In the genomic region with DNA sequence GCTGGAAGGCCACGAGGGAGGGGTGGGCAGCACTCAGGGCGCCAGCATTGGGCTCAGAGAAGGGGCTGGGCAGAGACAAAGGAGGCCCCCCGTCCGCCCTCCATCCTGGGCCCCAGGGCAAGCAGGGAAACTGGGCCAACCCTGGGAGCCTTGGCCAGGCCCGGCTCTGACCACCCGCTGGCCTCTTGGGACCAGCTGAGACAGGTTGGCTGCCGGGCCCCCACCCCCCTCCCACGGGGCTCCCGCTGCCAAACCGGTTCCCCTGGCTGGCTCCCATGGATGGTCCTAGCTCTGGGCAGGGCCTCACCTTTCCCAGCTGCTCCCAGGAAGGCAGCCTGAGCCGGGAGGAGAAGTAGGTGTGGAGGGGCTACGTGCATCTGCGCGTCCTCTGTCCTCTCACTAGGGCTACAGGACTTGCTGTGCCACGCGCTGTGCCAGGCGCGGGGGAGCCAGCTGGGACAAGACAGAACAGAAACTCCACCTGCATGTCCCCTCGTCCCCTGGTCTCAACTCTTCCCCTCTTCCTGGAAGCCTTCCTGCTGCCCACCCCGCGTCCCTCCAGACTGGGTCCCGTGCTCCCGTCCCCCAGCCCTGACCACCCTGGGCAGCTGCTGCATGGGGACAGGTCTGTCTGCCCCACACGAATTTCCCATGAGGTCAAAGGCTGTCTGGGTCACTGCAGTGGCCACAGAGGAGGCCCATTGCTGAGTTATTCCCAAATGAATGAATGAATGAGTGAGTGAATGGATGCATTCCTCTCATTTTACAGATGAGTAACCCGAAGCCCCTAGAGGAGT, we compare ENCODE assay signal across 13 cellular contexts. TPM values are rescaled to one million over a fixed set of nuclear protein-coding genes. Genes with fewer than 3 reads are reported as not detected.
A peak's percentile ranks its signal among the peaks of the same experiment; 100 is the strongest.
DNase-seq lines count a peak whose midpoint lies in the region; ATAC-seq, FAIRE-seq and TF ChIP-seq lines count a peak whose summit lies in the region.
"Had no signal": no experiment of that assay in that cellular context is flagged by ENCODE, and none has a peak within 500 bp of the region (broad histone marks: within the 10 kb centered on the region; RNA-seq: fewer than 3 reads in every experiment).

No MANE protein-coding gene starts in this region.

- peaks cover 12% of the 10 kb centered on the region for H3K79me1 ChIP-seq in H1 (ENCODE audit: low read depth, low read length)

- TF ChIP-seq POLR2A in A549 (IDR thresholded peaks at IDR 0.05; ENCODE audit: low read length): no peak
- TF ChIP-seq POLR2A in H1 (IDR thresholded peaks at IDR 0.05; ENCODE audit: control extremely low read depth in 1 of 2, low read depth in 2 of 2, low read length in 2 of 2): no peak
- no peak for TF ChIP-seq POLR2A in H54 (IDR thresholded peaks at IDR 0.05; ENCODE audit: low read depth, low read length)

- no peak overlapping the region for H4K91ac ChIP-seq in H1 (replicated peaks; ENCODE audit: insufficient read length, low read length)

- no peak for DNase-seq in A549 (ENCODE audit: low read depth in 1 of 2, low spot score in 1 of 2)
- no peak for DNase-seq in LNCaP clone FGC (ENCODE audit: low read depth)
- no peak for DNase-seq in H1 (ENCODE audit: low read depth in 1 of 2, low spot score in 2 of 2)
- peak; percentile 52 for DNase-seq in mucosa of gallbladder (ENCODE audit: low spot score)
- no peak for DNase-seq in natural killer cell
- DNase-seq in GM13977 (ENCODE audit: low spot score): no peak
- no peak for DNase-seq in GM10266 (ENCODE audit: extremely low spot score)
- DNase-seq in H54 (ENCODE audit: insufficient read length, low spot score): no peak
- DNase-seq: immature natural killer cell, NCI-H1048, T-helper 17 cell had no signal

- H3K9me3 ChIP-seq in A549 (no peaks in the 10 kb centered on the region), H1 (ENCODE audit: insufficient read depth in 2 of 2, low read depth in 1 of 2, low read length in 1 of 2) (no peaks in the 10 kb centered on the region)

- no peaks in the 10 kb centered on the region for H3K23me2 ChIP-seq in H1 (ENCODE audit: low read depth, low read length)

- TF ChIP-seq CTCF in A549 (IDR thresholded peaks at IDR 0.05): no peak
- no peak for TF ChIP-seq CTCF in LNCaP clone FGC (IDR thresholded peaks at IDR 0.05; ENCODE audit: control insufficient read depth, extremely low read depth, insufficient read depth)
- no peak for TF ChIP-seq CTCF in H1 (IDR thresholded peaks at IDR 0.05; ENCODE audit: control extremely low read depth in 1 of 3, insufficient read depth in 1 of 3, low read depth in 1 of 3, low read length in 3 of 3)
- TF ChIP-seq CTCF in natural killer cell (IDR thresholded peaks at IDR 0.05): no peak
- TF ChIP-seq CTCF in GM13977 (IDR thresholded peaks at IDR 0.05; ENCODE audit: extremely low read depth, insufficient read depth, missing control alignments): no peak
- TF ChIP-seq CTCF in GM10266 (IDR thresholded peaks at IDR 0.05; ENCODE audit: control insufficient read depth, insufficient read depth, low read depth, missing control alignments): no peak

- 86% methylated on average over 25 of the region's 25 CpGs for WGBS in A549 (ENCODE audit: missing lambda C conversion rate)
- 80% methylated on average over 17 of the region's 25 CpGs; no CpG with 5 or more reads in 1 of the 2 experiments for WGBS in H1 (ENCODE audit: extremely low coverage in 1 of 2, insufficient coverage in 1 of 2, insufficient read length in 1 of 2, insufficient replicate concordance in 2 of 2, low coverage in 1 of 2, low lambda C conversion rate in 2 of 2, missing lambda C conversion rate in 1 of 2), 2 experiments

- no peak overlapping the region for H3K9ac ChIP-seq in H1 (replicated peaks in 1 of 4; ENCODE audit: extremely low read depth in 1 of 4, low read depth in 3 of 4, low read length in 3 of 4)

- peak overlapping the region; percentile 54 for H2BK120ac ChIP-seq in H1 (replicated peaks; ENCODE audit: low read depth, low read length)

- H3K4me3 ChIP-seq in A549: no peak overlapping the region
- peak overlapping the region; percentile 58 for H3K4me3 ChIP-seq in LNCaP clone FGC (ENCODE audit: low read depth, low read length)
- no peak overlapping the region; a peak in 2 of 8 replicates for H3K4me3 ChIP-seq in H1 (ENCODE audit: extremely low read depth in 1 of 4, insufficient read depth in 2 of 4, low read depth in 3 of 4, low read length in 4 of 4)

- H2BK20ac ChIP-seq in H1 (ENCODE audit: low read length): no peak overlapping the region

- FAIRE-seq in A549 (lab: Jason Lieb, UNC) (no peak), H1 (lab: Jason Lieb, UNC) (no peak), H54 (lab: Jason Lieb, UNC) (no peak)
- FAIRE-seq: GM19239 had no signal

- POLR2A ChIA-PET in A549 (lab: Yijun Ruan, JAX): no interaction called here
- POLR2A ChIA-PET in H1 (lab: Charles Lee; ENCODE audit: partially characterized antibody): interaction anchor here (0.6 to 1.6 kb wide), 5 partner anchors 14 to 158 kb away, joined by 3 to 6 read pairs (median 4); no protein-coding TSS in a partner anchor

- H3K23ac ChIP-seq in H1 (ENCODE audit: insufficient read length): no peak overlapping the region

- H3K14ac ChIP-seq in H1 (ENCODE audit: insufficient read length): no peak overlapping the region

- peaks cover 0 to 11% of the 10 kb centered on the region in 2 experiments; a peak in 1 of 4 replicates for H3K79me2 ChIP-seq in H1 (ENCODE audit: control insufficient read depth in 1 of 2, insufficient read depth in 2 of 2, low read length in 2 of 2)

- H3K4ac ChIP-seq in H1 (replicated peaks; ENCODE audit: insufficient read length, low read depth, low read length): peak overlapping the region; percentile 59

- H3K27ac ChIP-seq in A549 (peak overlapping the region in 1 of 2 experiments; percentile 22; a peak in 2 of 6 replicates), H1 (ENCODE audit: low read depth, low read length) (0 out of 2 replicates have a peak overlapping the region, but pooled peaks have one; percentile 14)

- H3K4me1 Mint-ChIP-seq in natural killer cell: peaks cover 5 to 17% of the 10 kb centered on the region in 2 donors

- H3K18ac ChIP-seq in H1 (ENCODE audit: extremely low read depth, low read length): peak overlapping the region; percentile 64

- CTCF ChIA-PET in A549 (lab: Yijun Ruan, JAX): interaction anchor here (0.9 to 4.3 kb wide), 10 partner anchors 8 to 205 kb away, joined by 3 to 26 read pairs (median 6); no protein-coding TSS in a partner anchor
- CTCF ChIA-PET in H1 (lab: Charles Lee; ENCODE audit: partially characterized antibody): interaction anchor here (0.6 to 2.8 kb wide), 7 partner anchors 12 to 759 kb away, joined by 3 to 7 read pairs (median 6); no protein-coding TSS in a partner anchor

- peak overlapping the region; percentile 43; the same call in 1 of the 2 replicates for H4K8ac ChIP-seq in H1 (ENCODE audit: extremely low read depth, insufficient read depth, low read length)

- no peak overlapping the region for H3K56ac ChIP-seq in H1 (replicated peaks; ENCODE audit: insufficient read length, low read depth, low read length)

- no peaks in the 10 kb centered on the region for H3K27me3 Mint-ChIP-seq in natural killer cell (ENCODE audit: low read depth in 2 of 2)
- H3K27me3 Mint-ChIP-seq: T-helper 17 cell had no signal

- H3K4me3 Mint-ChIP-seq in natural killer cell: no peak overlapping the region
- H3K4me3 Mint-ChIP-seq: immature natural killer cell, T-helper 17 cell had no signal

- H3K4me1 ChIP-seq in A549 (peaks cover 15% of the 10 kb centered on the region), H1 (replicated peaks in 1 of 4; ENCODE audit: control insufficient read depth in 3 of 4, insufficient read depth in 4 of 4, low read length in 3 of 4) (peaks cover 2 to 36% (median 16%) of the 10 kb centered on the region in 4 experiments)

- H3K4me2 ChIP-seq in A549: no peak overlapping the region
- H3K4me2 ChIP-seq in H1 (ENCODE audit: insufficient read depth in 1 of 2, low read depth in 2 of 2, low read length in 2 of 2): peak overlapping the region in 1 of 2 experiments; percentile 53; a peak in 2 of 4 replicates

- H3K36me3 Mint-ChIP-seq in natural killer cell: no peaks in the 10 kb centered on the region

- H2BK5ac ChIP-seq in H1 (ENCODE audit: low read depth, low read length): peak overlapping the region; percentile 71; the same call in 1 of the 2 replicates

- H2AK5ac ChIP-seq in H1 (ENCODE audit: low read depth, low read length): no peak overlapping the region

- ATAC-seq in A549 (peak in 1 of 2 experiments; percentile 2; a peak in 1 of 6 replicates), natural killer cell (no peak)
- ATAC-seq: T-helper 17 cell had no signal

- peaks cover 12 to 31% of the 10 kb centered on the region in 2 experiments for H4K20me1 ChIP-seq in H1 (replicated peaks in 1 of 2; ENCODE audit: control insufficient read depth in 1 of 2, insufficient read depth in 2 of 2, low read length in 2 of 2)

- intact Hi-C loops in natural killer cell (cut with micrococcal nuclease): no loop called here

- peak overlapping the region; percentile 87; the same call in 1 of the 2 replicates for H2BK12ac ChIP-seq in H1 (ENCODE audit: low read depth, low read length)

- H3K27ac Mint-ChIP-seq in natural killer cell: peak overlapping the region in 1 of 2 donors; percentile 56

- no peaks in the 10 kb centered on the region for H3K27me3 ChIP-seq in H1 (replicated peaks in 1 of 4; ENCODE audit: control insufficient read depth in 3 of 4, extremely low read depth in 1 of 4, insufficient read depth in 3 of 4, low read length in 3 of 4)

- no peak for TF ChIP-seq RAD21 in A549 (conservative IDR thresholded peaks at IDR 0.05 in 1 of 2, IDR thresholded peaks at IDR 0.05 in 1 of 2)
- TF ChIP-seq RAD21 in H1 (IDR thresholded peaks at IDR 0.05 in 1 of 2, conservative IDR thresholded peaks at IDR 0.05 in 1 of 2; ENCODE audit: low read depth in 2 of 2, low read length in 2 of 2): no peak

- in situ Hi-C loops in GM13977 (cut with MboI; ENCODE audit: low pct_unique_long_range_greater_than_20kb, low sequenced_read_pairs, unreplicated experiment): no loop called here

- no peak for TF ChIP-seq EP300 in A549 (IDR thresholded peaks at IDR 0.05)
- TF ChIP-seq EP300 in H1 (IDR thresholded peaks at IDR 0.05; ENCODE audit: borderline replicate concordance in 1 of 2, low read depth in 2 of 2, low read length in 2 of 2): no peak

- peak overlapping the region; percentile 97; the same call in 1 of the 2 replicates for H2BK15ac ChIP-seq in H1 (ENCODE audit: low read length)

- no peak overlapping the region for H2AFZ ChIP-seq in H1 (ENCODE audit: low read length)

- no peak overlapping the region for H4K5ac ChIP-seq in H1 (ENCODE audit: insufficient read length, low read depth, low read length)

- H3K9me3 Mint-ChIP-seq in natural killer cell: no peaks in the 10 kb centered on the region
- H3K9me3 Mint-ChIP-seq: immature natural killer cell had no signal

- peaks cover 0 to 5% (median 1%) of the 10 kb centered on the region in 4 experiments; a peak in 3 of 8 replicates for H3K36me3 ChIP-seq in H1 (ENCODE audit: control insufficient read depth in 2 of 4, insufficient read depth in 4 of 4, low read length in 3 of 4)

RNA-seq across cellular contexts. Expression of gene NCCRP1, which starts 29.1 kb away (rescaled TPM):
- polyA plus RNA-seq in A549 (2011; rRNA removed) (0.90 and 1.1 TPM in 2 replicates), A549 (2017; fragmentation: RNase III; extraction: RNeasy Plus Mini Kit Qiagen cat#74134 plus additional on column Dnase treatment) (0.71 to 1.1 TPM (median 0.99 TPM) in 3 replicates), H1 (2011; rRNA removed) (7.9 and 11.2 TPM in 2 replicates)
- 1.1 and 1.5 TPM in 2 replicates for polyA plus RNA-seq in A549 (2012; cell fraction: cytosol; rRNA removed)
- 1.8 and 2.4 TPM in 2 replicates for polyA plus RNA-seq in A549 (2012; cell fraction: nucleus; rRNA removed)
- polyA minus RNA-seq in A549 (2011; rRNA and poly(A)+ RNA removed): 0.44 and 0.54 TPM in 2 replicates
- 2.8 and 3.2 TPM in 2 replicates for total RNA-seq in H1 (2021; fragmentation: NEBNext Ultra II Directional; extraction: Animal tissue kit (Norgen Biotek cat#: 25700))
- 3.8 TPM for polyA plus RNA-seq in H1 (2011; cell fraction: cytosol; rRNA removed)
- 3.1 TPM for polyA plus RNA-seq in H1 (2011; cell fraction: nucleus; rRNA removed)
- 1.9 to 4.0 TPM (median 2.6 TPM) in 4 replicates for polyA plus RNA-seq in H1 (2012, experiment 1 of 2)
- polyA plus RNA-seq in H1 (2012, experiment 2 of 2): 2.5 TPM
- polyA plus RNA-seq in H1 (2013, experiment 1 of 2): 2.1 TPM
- polyA plus RNA-seq in H1 (2013, experiment 2 of 2): 2.4 TPM
- 1.7 and 3.1 TPM in 2 replicates for polyA minus RNA-seq in H1 (2011; rRNA and poly(A)+ RNA removed)
- polyA minus RNA-seq in H1 (2011; cell fraction: cytosol; rRNA and poly(A)+ RNA removed): 2.6 TPM
- 1.00 TPM for polyA minus RNA-seq in H1 (2011; cell fraction: nucleus; rRNA and poly(A)+ RNA removed)
- total RNA-seq in mucosa of gallbladder (0.17 TPM), natural killer cell (not detected)
- total RNA-seq: posterior vena cava, T-helper 17 cell had no signal
- polyA plus RNA-seq: immature natural killer cell had no signal

RNA-seq across cellular contexts. Expression of gene SYCN, which starts 36.4 kb away (rescaled TPM):
- not detected in 2 replicates for polyA plus RNA-seq in A549 (2011; rRNA removed)
- polyA plus RNA-seq in A549 (2012; cell fraction: cytosol; rRNA removed): not detected in 2 replicates
- polyA plus RNA-seq in A549 (2012; cell fraction: nucleus; rRNA removed): 0.16 TPM in 1 of 2 replicates, not detected in the other
- polyA plus RNA-seq in A549 (2017; fragmentation: RNase III; extraction: RNeasy Plus Mini Kit Qiagen cat#74134 plus additional on column Dnase treatment): not detected in 3 replicates
- polyA minus RNA-seq in A549 (2011; rRNA and poly(A)+ RNA removed): not detected in 2 replicates
- not detected in 2 replicates for total RNA-seq in H1 (2021; fragmentation: NEBNext Ultra II Directional; extraction: Animal tissue kit (Norgen Biotek cat#: 25700))
- polyA plus RNA-seq in H1 (2011; rRNA removed): not detected in 2 replicates
- polyA plus RNA-seq in H1 (2011; cell fraction: cytosol; rRNA removed): not detected
- not detected for polyA plus RNA-seq in H1 (2011; cell fraction: nucleus; rRNA removed)
- not detected in 4 replicates for polyA plus RNA-seq in H1 (2012, experiment 1 of 2)
- not detected for polyA plus RNA-seq in H1 (2012, experiment 2 of 2)
- not detected for polyA plus RNA-seq in H1 (2013, experiment 1 of 2)
- not detected for polyA plus RNA-seq in H1 (2013, experiment 2 of 2)
- not detected in 2 replicates for polyA minus RNA-seq in H1 (2011; rRNA and poly(A)+ RNA removed)
- not detected for polyA minus RNA-seq in H1 (2011; cell fraction: cytosol; rRNA and poly(A)+ RNA removed)
- polyA minus RNA-seq in H1 (2011; cell fraction: nucleus; rRNA and poly(A)+ RNA removed): not detected
- 1.1 TPM for total RNA-seq in mucosa of gallbladder
- not detected for total RNA-seq in natural killer cell
- total RNA-seq: posterior vena cava, T-helper 17 cell had no signal
- polyA plus RNA-seq: immature natural killer cell had no signal

RNA-seq across cellular contexts. Expression of gene PAK4, which starts 42.1 kb away (rescaled TPM):
- 37.9 and 42.9 TPM in 2 replicates for polyA plus RNA-seq in A549 (2011; rRNA removed)
- 105 and 115 TPM in 2 replicates for polyA plus RNA-seq in A549 (2012; cell fraction: cytosol; rRNA removed)
- polyA plus RNA-seq in A549 (2012; cell fraction: nucleus; rRNA removed): 115 and 138 TPM in 2 replicates
- 75.8 to 84.2 TPM (median 76.7 TPM) in 3 replicates for polyA plus RNA-seq in A549 (2017; fragmentation: RNase III; extraction: RNeasy Plus Mini Kit Qiagen cat#74134 plus additional on column Dnase treatment)
- 68.7 and 73.7 TPM in 2 replicates for polyA minus RNA-seq in A549 (2011; rRNA and poly(A)+ RNA removed)
- 64.4 and 67.6 TPM in 2 replicates for total RNA-seq in H1 (2021; fragmentation: NEBNext Ultra II Directional; extraction: Animal tissue kit (Norgen Biotek cat#: 25700))
- 50.7 and 107 TPM in 2 replicates for polyA plus RNA-seq in H1 (2011; rRNA removed)
- polyA plus RNA-seq in H1 (2011; cell fraction: cytosol; rRNA removed): 55.5 TPM
- 89.7 TPM for polyA plus RNA-seq in H1 (2011; cell fraction: nucleus; rRNA removed)
- polyA plus RNA-seq in H1 (2012, experiment 1 of 2): 40.5 to 57.3 TPM (median 53.1 TPM) in 4 replicates
- 64.2 TPM for polyA plus RNA-seq in H1 (2012, experiment 2 of 2)
- polyA plus RNA-seq in H1 (2013, experiment 1 of 2): 47.5 TPM
- 47.5 TPM for polyA plus RNA-seq in H1 (2013, experiment 2 of 2)
- 17.7 and 25.9 TPM in 2 replicates for polyA minus RNA-seq in H1 (2011; rRNA and poly(A)+ RNA removed)
- polyA minus RNA-seq in H1 (2011; cell fraction: cytosol; rRNA and poly(A)+ RNA removed): 39.9 TPM
- 22.8 TPM for polyA minus RNA-seq in H1 (2011; cell fraction: nucleus; rRNA and poly(A)+ RNA removed)
- 89.3 TPM for total RNA-seq in mucosa of gallbladder
- total RNA-seq in natural killer cell: 10 to 100 TPM in 2 of 3 donors, 1 to 10 TPM in 1; 6.7 to 13.4 (median 11.8) TPM
